ENCODE assay signal across 8 cellular contexts in the genomic region with DNA sequence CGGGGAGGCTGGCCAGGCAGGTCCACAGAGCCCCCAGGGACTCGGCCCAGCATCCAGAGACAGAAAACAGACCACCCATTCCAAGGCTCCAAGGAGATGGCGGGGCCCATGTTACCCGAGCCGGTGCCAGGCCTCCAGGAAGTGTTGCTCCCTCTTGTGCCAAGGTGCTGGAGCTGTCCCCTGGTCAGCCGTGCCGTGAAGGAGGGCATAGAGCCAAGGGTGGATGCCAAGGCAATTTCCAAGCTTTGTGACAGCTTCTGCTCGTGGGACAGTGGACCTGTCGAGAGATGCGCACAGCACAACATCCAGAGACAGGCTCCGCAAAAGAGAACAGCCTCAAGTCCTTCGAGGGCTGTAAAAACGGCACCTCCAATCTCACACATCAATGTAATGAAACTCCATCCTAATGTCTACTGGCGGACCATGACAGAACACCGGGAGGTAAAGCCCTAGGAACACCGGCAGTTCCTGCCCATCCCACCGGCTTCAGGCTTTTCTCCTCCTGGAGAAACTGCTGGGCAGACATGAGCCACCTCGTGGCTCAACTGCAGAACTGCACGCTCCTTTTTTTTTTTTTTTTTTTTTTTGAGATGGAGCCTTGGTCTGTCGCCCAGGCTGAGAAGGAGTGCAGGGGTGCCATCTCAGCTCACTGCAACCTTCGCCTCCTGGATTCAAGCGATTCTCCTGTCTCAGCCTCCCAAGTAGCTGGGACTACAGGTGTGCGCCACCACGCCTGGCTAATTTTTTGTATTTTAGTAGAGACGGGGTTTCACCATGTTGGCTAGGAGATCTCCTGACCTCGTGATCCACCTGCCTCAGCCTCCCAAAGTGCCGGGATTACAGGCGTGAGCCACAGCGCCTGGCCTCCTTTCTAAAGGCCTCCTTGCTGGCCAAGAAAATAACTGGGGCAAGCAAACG. TPM values are rescaled to one million over a fixed set of nuclear protein-coding genes. Genes with fewer than 3 reads are reported as not detected.
A peak's percentile ranks its signal among the peaks of the same experiment; 100 is the strongest.
DNase-seq lines count a peak whose midpoint lies in the region; ATAC-seq, FAIRE-seq and TF ChIP-seq lines count a peak whose summit lies in the region.

No MANE protein-coding gene starts in this region.

- intact Hi-C loops in MCF 10A (cut with micrococcal nuclease) (loop anchor here (1.0 to 5.0 kb wide), 2 partner anchors 61 to 202 kb away; no protein-coding TSS in a partner anchor), testis (cut with DNase I; ENCODE audit: low total_unique reads) (no loop called here)

- H3K36me3 Mint-ChIP-seq in MCF 10A (ENCODE audit: insufficient read depth, unreplicated experiment), result peaks cover 27% of the 10 kb centered on the region

- no peak overlapping the region for H3K27ac ChIP-seq in testis

- POLR2A ChIA-PET in MCF 10A (lab: Yijun Ruan, JAX), result interaction anchor here (0.7 to 1.8 kb wide), 2 partner anchors 10 to 44 kb away, joined by 4 to 5 read pairs; no protein-coding TSS in a partner anchor

- DNase-seq in D721Med (ENCODE audit: insufficient read length, low spot score) (peak; percentile 55), HCEC 1CT (peak; percentile 44), NCI-H748 treated with DMSO at 0.1 percent for 48 hours (lab: John Stamatoyannopoulos, UW) (peak; percentile 35), MCF 10A (ENCODE audit: unreplicated experiment) (peak; percentile 52), islet precursor cell (peak; percentile 70), testis (peak; percentile 38), occipital lobe (lab: John Stamatoyannopoulos, UW) (no peak)

- 49 to 57% methylated on average over 28 to 30 of the region's 30 CpGs for WGBS in testis, 2 donors

- ATAC-seq in HG03280 (IDR thresholded peaks at IDR 0.05; ENCODE audit: unreplicated experiment), result no peak

- TF ChIP-seq CTCF in D721Med (IDR thresholded peaks at IDR 0.05; ENCODE audit: insufficient read depth, missing control alignments) (peak; percentile 63), MCF 10A (IDR thresholded peaks at IDR 0.05; ENCODE audit: unreplicated experiment) (peak; percentile 47), testis (IDR thresholded peaks at IDR 0.05) (peak; percentile 46 to 84 (median 48))

- BruUV-seq in MCF 10A (replicated peaks; lab: Mats Ljungman, UMichigan), result no TSS peak

- CTCF ChIA-PET in MCF 10A (lab: Yijun Ruan, JAX), result interaction anchor here (0.6 to 6.5 kb wide), 27 partner anchors 8 to 320 kb away, joined by 3 to 105 read pairs (median 4); no protein-coding TSS in a partner anchor

- no peaks in the 10 kb centered on the region for H3K9me3 Mint-ChIP-seq in MCF 10A (ENCODE audit: unreplicated experiment)

- H3K4me3 ChIP-seq in testis, result no peak overlapping the region

- no peaks in the 10 kb centered on the region for H3K9me3 ChIP-seq in testis

- no peaks in the 10 kb centered on the region for H3K27me3 ChIP-seq in testis

- FAIRE-seq in D721Med (lab: Jason Lieb, UNC), result no peak

- H3K27me3 Mint-ChIP-seq in MCF 10A (ENCODE audit: insufficient read depth, unreplicated experiment), result no peaks in the 10 kb centered on the region

- no peaks in the 10 kb centered on the region for H3K36me3 ChIP-seq in testis (ENCODE audit: low read depth, missing control alignments)

- TF ChIP-seq POLR2A in testis (IDR thresholded peaks at IDR 0.05), result no peak

- no peak overlapping the region for H3K27ac Mint-ChIP-seq in MCF 10A (ENCODE audit: low read depth, unreplicated experiment)

- H3K4me1 ChIP-seq in testis, result peaks cover 7% of the 10 kb centered on the region

- no peak overlapping the region for H3K4me3 Mint-ChIP-seq in MCF 10A (ENCODE audit: unreplicated experiment)

- H3K4me1 Mint-ChIP-seq in MCF 10A (ENCODE audit: insufficient read depth, unreplicated experiment), result peaks cover 8% of the 10 kb centered on the region

RNA-seq across cellular contexts. Expression of gene AVP, which starts 30.9 kb away (rescaled TPM):
- total RNA-seq in MCF 10A (2022), result not detected in 2 replicates
- total RNA-seq in testis, result 1 to 10 TPM in 1 of 2 donors, not detected in 1; 1.3 TPM
- polyA plus RNA-seq in testis (ENCODE audit: insufficient read depth, low read depth, low replicate concordance), result not detected
- not detected for total RNA-seq in occipital lobe

RNA-seq across cellular contexts. Expression of gene OXT, which starts 44.0 kb away (rescaled TPM):
- total RNA-seq in MCF 10A (2022), result not detected in 2 replicates
- total RNA-seq in testis, result 1 to 10 TPM; 3.7 to 6.7 TPM
- polyA plus RNA-seq in testis (ENCODE audit: insufficient read depth, low read depth, low replicate concordance), result 1.7 TPM
- not detected for total RNA-seq in occipital lobe

RNA-seq across cellular contexts. Expression of gene FASTKD5, which starts 44.2 kb away (rescaled TPM):
- total RNA-seq in MCF 10A (2022) (15.0 and 18.2 TPM in 2 replicates), testis (10 to 100 TPM; 20.5 to 20.7 TPM), occipital lobe (17.8 TPM)
- polyA plus RNA-seq in testis (ENCODE audit: insufficient read depth, low read depth, low replicate concordance), result 28.2 TPM

RNA-seq across cellular contexts. Expression of gene UBOX5, which starts 44.2 kb away (rescaled TPM):
- total RNA-seq in MCF 10A (2022) (5.0 and 5.9 TPM in 2 replicates), testis (10 to 100 TPM in 1 of 2 donors, 1 to 10 TPM in 1; 9.9 to 10.4 TPM), occipital lobe (1.9 TPM)
- 9.9 TPM for polyA plus RNA-seq in testis (ENCODE audit: insufficient read depth, low read depth, low replicate concordance)

RNA-seq across cellular contexts. Expression of gene LZTS3, which starts 57.9 kb away (rescaled TPM):
- total RNA-seq in MCF 10A (2022) (5.3 and 8.5 TPM in 2 replicates), testis (10 to 100 TPM; 13.9 to 16.8 TPM), occipital lobe (12.0 TPM)
- polyA plus RNA-seq in testis (ENCODE audit: insufficient read depth, low read depth, low replicate concordance), result 7.2 TPM
